ENCODE assay signal across 24 cellular contexts in genomic region chr6:167233490-167233889, GRCh38. TPM values are rescaled to one million over a fixed set of nuclear protein-coding genes. Genes with fewer than 3 reads are reported as not detected.
DNase-seq lines count a peak whose midpoint lies in the region; ATAC-seq and TF ChIP-seq lines count a peak whose summit lies in the region.
"Had no signal": no experiment of that assay in that cellular context is flagged by ENCODE, and none has a peak within 500 bp of the region (broad histone marks: within the 10 kb centered on the region; RNA-seq: fewer than 3 reads in every experiment).

No MANE protein-coding gene starts in this region.

- intact Hi-C loops in Right ventricle myocardium inferior (cut with DNase I), result no loop called here
- intact Hi-C loops in activated naive CD4-positive, alpha-beta T cell treated with anti-CD3 and anti-CD28 coated beads for 36 hours (cut with micrococcal nuclease), result no loop called here

- WGBS in endodermal cell (ENCODE audit: insufficient coverage in 1 of 2, insufficient read length in 1 of 2), 2 experiments, result 46 to 58% methylated on average over 6 of the region's 6 CpGs

- H3K36me3 ChIP-seq in cardiac muscle cell, result no peaks in the 10 kb centered on the region
- H3K36me3 ChIP-seq in endodermal cell (ENCODE audit: control insufficient read depth, insufficient read depth, low read length), result no peaks in the 10 kb centered on the region
- no peaks in the 10 kb centered on the region for H3K36me3 ChIP-seq in neural progenitor cell
- H3K36me3 ChIP-seq: BLaER1 treated with 17β-estradiol and CSF1 and Interleukin-3, amounts not matched to agents 10 nM and 100 nM had no signal

- H3K27ac Mint-ChIP-seq in endodermal cell (peak overlapping the region; percentile 83), neural progenitor cell (no peak overlapping the region)
- H3K27ac Mint-ChIP-seq in activated naive CD4-positive, alpha-beta T cell treated with anti-CD3 and anti-CD28 coated beads for 36 hours, result no peak overlapping the region
- H3K27ac Mint-ChIP-seq: CD8-positive, alpha-beta T cell had no signal

- H3K4me1 ChIP-seq in cardiac muscle cell (ENCODE audit: low read depth) (peaks cover 41% of the 10 kb centered on the region), endodermal cell (ENCODE audit: control insufficient read depth, insufficient read depth, low read length) (peaks cover 34% of the 10 kb centered on the region), neural progenitor cell (peaks cover 45% of the 10 kb centered on the region)

- H3F3A ChIP-seq in neural progenitor cell (ENCODE audit: low read depth), result peaks cover 14% of the 10 kb centered on the region

- H3K27ac ChIP-seq in cardiac muscle cell, result peak overlapping the region; percentile 53
- H3K27ac ChIP-seq in endodermal cell (ENCODE audit: low read depth, low read length), result no peak overlapping the region
- no peak overlapping the region for H3K27ac ChIP-seq in neural progenitor cell
- H3K27ac ChIP-seq: 22Rv1; BLaER1 treated with 17β-estradiol and CSF1 and Interleukin-3, amounts not matched to agents 10 nM and 100 nM had no signal

- CTCF ChIA-PET in activated naive CD4-positive, alpha-beta T cell treated with anti-CD3 and anti-CD28 coated beads for 36 hours (lab: Charles Lee), result interaction anchor here (0.6 kb wide), 1 partner anchor 10 kb away, joined by 3 read pairs; no protein-coding TSS in a partner anchor

- H3K79me2 ChIP-seq in neural progenitor cell (ENCODE audit: low read depth), result peaks cover 30% of the 10 kb centered on the region

- peak in 1 of 2 donors; percentile 9 for DNase-seq in cardiac muscle cell (ENCODE audit: low read depth in 1 of 2, low spot score in 1 of 2)
- DNase-seq in Right ventricle myocardium inferior (ENCODE audit: missing footprints), result no peak
- no peak for DNase-seq in endodermal cell
- no peak for DNase-seq in neural progenitor cell (ENCODE audit: low spot score)
- DNase-seq in activated naive CD4-positive, alpha-beta T cell treated with anti-CD3 and anti-CD28 coated beads for 36 hours, result no peak
- no peak for DNase-seq in activated CD8-positive, alpha-beta memory T cell treated with anti-CD3 and anti-CD28 coated beads for 24 hours
- DNase-seq: ACHN; CD8-positive, alpha-beta T cell; DND-41; KBM-7; MM.1S; NCI-H1048; NCI-H1417 treated with DMSO at 0.1 percent for 48 hours; NCI-H187; NCI-H446; NCI-H748 treated with DMSO at 0.1 percent for 48 hours had no signal

- H3K4me1 Mint-ChIP-seq in endodermal cell (peaks cover 69% of the 10 kb centered on the region), neural progenitor cell (peaks cover 53% of the 10 kb centered on the region)
- no peaks in the 10 kb centered on the region for H3K4me1 Mint-ChIP-seq in activated naive CD4-positive, alpha-beta T cell treated with anti-CD3 and anti-CD28 coated beads for 36 hours (ENCODE audit: low read depth)

- no peaks in the 10 kb centered on the region for H3K27me3 Mint-ChIP-seq in endodermal cell (ENCODE audit: insufficient read depth)
- H3K27me3 Mint-ChIP-seq in neural progenitor cell (ENCODE audit: insufficient read depth, low read depth), result peaks cover 2% of the 10 kb centered on the region
- peaks cover 20% of the 10 kb centered on the region for H3K27me3 Mint-ChIP-seq in activated naive CD4-positive, alpha-beta T cell treated with anti-CD3 and anti-CD28 coated beads for 36 hours (ENCODE audit: low read depth)

- ATAC-seq in Right ventricle myocardium inferior (no peak), HG03135 (IDR thresholded peaks at IDR 0.05; ENCODE audit: unreplicated experiment) (no peak), GM18861 (IDR thresholded peaks at IDR 0.05; ENCODE audit: unreplicated experiment) (no peak)
- ATAC-seq: CD8-positive, alpha-beta T cell; Panc1 had no signal

- H3K9me3 ChIP-seq in cardiac muscle cell (ENCODE audit: low read depth) (no peaks in the 10 kb centered on the region), endodermal cell (ENCODE audit: control insufficient read depth, low read length) (no peaks in the 10 kb centered on the region), neural progenitor cell (ENCODE audit: low read depth) (no peaks in the 10 kb centered on the region)
- H3K9me3 ChIP-seq: BLaER1 treated with 17β-estradiol and CSF1 and Interleukin-3, amounts not matched to agents 10 nM and 100 nM had no signal

- no peaks in the 10 kb centered on the region for H3K27me3 ChIP-seq in cardiac muscle cell
- H3K27me3 ChIP-seq in endodermal cell (ENCODE audit: control insufficient read depth, insufficient read depth, low read length, poor library complexity, severe bottlenecking), result no peaks in the 10 kb centered on the region
- peaks cover 9% of the 10 kb centered on the region for H3K27me3 ChIP-seq in neural progenitor cell
- H3K27me3 ChIP-seq: BLaER1 treated with 17β-estradiol and CSF1 and Interleukin-3, amounts not matched to agents 10 nM and 100 nM had no signal

- H3K9ac ChIP-seq in endodermal cell (ENCODE audit: extremely low read depth, low read length, poor library complexity, severe bottlenecking), result no peak overlapping the region
- no peak overlapping the region for H3K9ac ChIP-seq in neural progenitor cell
- H3K9ac ChIP-seq: BLaER1 treated with 17β-estradiol and CSF1 and Interleukin-3, amounts not matched to agents 10 nM and 100 nM had no signal

- H3K4me3 ChIP-seq in cardiac muscle cell, result no peak overlapping the region
- peak overlapping the region; percentile 61 for H3K4me3 ChIP-seq in endodermal cell (ENCODE audit: low read length)
- no peak overlapping the region for H3K4me3 ChIP-seq in neural progenitor cell
- H3K4me3 ChIP-seq: BLaER1 treated with 17β-estradiol and CSF1 and Interleukin-3, amounts not matched to agents 10 nM and 100 nM had no signal

- H3K4me2 ChIP-seq in neural progenitor cell, result no peak overlapping the region
- H3K4me2 ChIP-seq: BLaER1 treated with 17β-estradiol and CSF1 and Interleukin-3, amounts not matched to agents 10 nM and 100 nM had no signal

- H3K9me3 Mint-ChIP-seq in endodermal cell, result no peaks in the 10 kb centered on the region
- no peaks in the 10 kb centered on the region for H3K9me3 Mint-ChIP-seq in neural progenitor cell
- H3K9me3 Mint-ChIP-seq in activated naive CD4-positive, alpha-beta T cell treated with anti-CD3 and anti-CD28 coated beads for 36 hours, result no peaks in the 10 kb centered on the region
- H3K9me3 Mint-ChIP-seq: CD8-positive, alpha-beta T cell had no signal

- TF ChIP-seq CTCF in cardiac muscle cell (IDR thresholded peaks at IDR 0.05; ENCODE audit: low read depth, low read length) (no peak), endodermal cell (conservative IDR thresholded peaks at IDR 0.05) (no peak), neural progenitor cell (IDR thresholded peaks at IDR 0.05) (no peak)

- no peaks in the 10 kb centered on the region for H4K20me1 ChIP-seq in neural progenitor cell (ENCODE audit: low read depth)

- H3K4me3 Mint-ChIP-seq in endodermal cell (no peak overlapping the region), neural progenitor cell (no peak overlapping the region)
- H3K4me3 Mint-ChIP-seq in activated naive CD4-positive, alpha-beta T cell treated with anti-CD3 and anti-CD28 coated beads for 36 hours, result no peak overlapping the region
- H3K4me3 Mint-ChIP-seq: CD8-positive, alpha-beta T cell had no signal

- peaks cover 3% of the 10 kb centered on the region for H3K36me3 Mint-ChIP-seq in endodermal cell (ENCODE audit: low read depth)
- no peaks in the 10 kb centered on the region for H3K36me3 Mint-ChIP-seq in neural progenitor cell
- H3K36me3 Mint-ChIP-seq in activated naive CD4-positive, alpha-beta T cell treated with anti-CD3 and anti-CD28 coated beads for 36 hours (ENCODE audit: low read depth), result no peaks in the 10 kb centered on the region
- H3K36me3 Mint-ChIP-seq: CD8-positive, alpha-beta T cell had no signal

- peak overlapping the region; percentile 42 for H2AFZ ChIP-seq in neural progenitor cell (replicated peaks)

RNA-seq across cellular contexts. Expression of gene UNC93A, which starts 57.6 kb away (rescaled TPM):
- not detected in 2 replicates for total RNA-seq in cardiac muscle cell
- not detected in 2 replicates for polyA plus RNA-seq in cardiac muscle cell
- total RNA-seq in Right ventricle myocardium inferior, result not detected
- 1 to 10 TPM; 2.0 to 4.0 TPM for total RNA-seq in endodermal cell
- 3.1 TPM for polyA plus RNA-seq in endodermal cell (2013, experiment 1 of 2)
- polyA plus RNA-seq in endodermal cell (2013, experiment 2 of 2), result 0.83 TPM
- total RNA-seq in neural progenitor cell (ENCODE audit: low replicate concordance), result 0.28 TPM in 1 of 2 replicates, not detected in the other
- not detected for total RNA-seq in activated naive CD4-positive, alpha-beta T cell treated with anti-CD3 and anti-CD28 coated beads for 36 hours
- total RNA-seq: CD8-positive, alpha-beta T cell; G401; H1; SK-MEL-5 had no signal
